In genomic region chr1:17207046-17207445, GRCh38 we compare ENCODE assay signal across 8 cellular contexts. TPM values are rescaled to one million over a fixed set of nuclear protein-coding genes. Genes with fewer than 3 reads are reported as not detected.
A peak's percentile ranks its signal among the peaks of the same experiment; 100 is the strongest.
DNase-seq lines count a peak whose midpoint lies in the region; ATAC-seq, FAIRE-seq and TF ChIP-seq lines count a peak whose summit lies in the region.

No MANE protein-coding gene starts in this region.

- H3K4me3 ChIP-seq in GM12878: no peak overlapping the region
- no peak overlapping the region for H3K4me3 ChIP-seq in CD8-positive, alpha-beta T cell (ENCODE audit: low read depth, low read length)

- H3K36me3 ChIP-seq in GM12878 (ENCODE audit: control insufficient read depth in 2 of 2, insufficient read depth in 2 of 2, low read length in 1 of 2): no peaks in the 10 kb centered on the region
- H3K36me3 ChIP-seq in CD8-positive, alpha-beta T cell (ENCODE audit: insufficient read depth, low read length): no peaks in the 10 kb centered on the region

- SMC1A ChIA-PET in GM12878 (lab: Charles Lee; ENCODE audit: uncharacterized antibody, unreplicated experiment): interaction anchor here (1.0 to 2.8 kb wide), 11 partner anchors 8 to 85 kb away, joined by 3 to 26 read pairs (median 5); no protein-coding TSS in a partner anchor

- no peaks in the 10 kb centered on the region for H4K20me1 ChIP-seq in GM12878 (ENCODE audit: control insufficient read depth, insufficient read depth)

- FAIRE-seq in GM12878 (lab: Jason Lieb, UNC): no peak

- H3K4me3 Mint-ChIP-seq in CD8-positive, alpha-beta T cell: no peak overlapping the region
- no peak overlapping the region for H3K4me3 Mint-ChIP-seq in immature natural killer cell

- WGBS in GM12878 (ENCODE audit: insufficient coverage, insufficient replicate concordance, low lambda C conversion rate, missing lambda C conversion rate): 28% methylated on average over 4 of the region's 4 CpGs

- RAD21 ChIA-PET in GM12878 (lab: Charles Lee; ENCODE audit: unreplicated experiment): interaction anchor here (1.2 to 2.8 kb wide), 8 partner anchors 11 to 86 kb away, joined by 3 to 37 read pairs (median 6); no protein-coding TSS in a partner anchor

- no peaks in the 10 kb centered on the region for H3K36me3 Mint-ChIP-seq in CD8-positive, alpha-beta T cell
- H3K36me3 Mint-ChIP-seq in immature natural killer cell: no peaks in the 10 kb centered on the region

- CTCF ChIA-PET in GM12878 (lab: Yijun Ruan, JAX): interaction anchor here (0.7 to 3.4 kb wide), 8 partner anchors 29 to 95 kb away, joined by 4 to 24 read pairs (median 4); no protein-coding TSS in a partner anchor
- CTCF ChIA-PET in CD8-positive, alpha-beta T cell (lab: Charles Lee): interaction anchor here (0.6 to 2.2 kb wide), 3 partner anchors 11 to 81 kb away, joined by 3 to 9 read pairs (median 3); no protein-coding TSS in a partner anchor

- ATAC-seq in GM18511 (IDR thresholded peaks at IDR 0.05; ENCODE audit: unreplicated experiment): peak; percentile 82
- ATAC-seq in HG03460 (IDR thresholded peaks at IDR 0.05; ENCODE audit: unreplicated experiment): peak; percentile 43
- peak; percentile 86 for ATAC-seq in GM12878
- ATAC-seq in CD8-positive, alpha-beta T cell: no peak

- DNase-seq in GM12878 (ENCODE audit: low read depth, low spot score) (peak; percentile 60), renal cortical epithelial cell (ENCODE audit: low read depth) (peak; percentile 53), NCI-H1048 (lab: John Stamatoyannopoulos, UW) (no peak), immature natural killer cell (no peak), NCI-H146 treated with DMSO at 0.1 percent for 48 hours (lab: John Stamatoyannopoulos, UW; ENCODE audit: unreplicated experiment) (no peak)
- DNase-seq in CD8-positive, alpha-beta T cell: no peak

- H2AFZ ChIP-seq in GM12878 (ENCODE audit: control insufficient read depth, low read depth, low read length): no peak overlapping the region

- POLR2A ChIA-PET in GM12878 (lab: Charles Lee): interaction anchor here (0.7 to 2.2 kb wide), 5 partner anchors 26 to 86 kb away, joined by 3 to 8 read pairs (median 5); no protein-coding TSS in a partner anchor
- POLR2A ChIA-PET in CD8-positive, alpha-beta T cell (lab: Charles Lee): no interaction called here

- peaks cover 39% of the 10 kb centered on the region for H3K4me1 Mint-ChIP-seq in CD8-positive, alpha-beta T cell (ENCODE audit: low read depth)
- peaks cover 12 to 28% of the 10 kb centered on the region in 2 donors for H3K4me1 Mint-ChIP-seq in immature natural killer cell

- TF ChIP-seq RAD21 in GM12878 (IDR thresholded peaks at IDR 0.05; ENCODE audit: insufficient read depth, low read depth, low read length): no peak

- no peaks in the 10 kb centered on the region for H3K9me3 ChIP-seq in GM12878 (replicated peaks; ENCODE audit: control insufficient read depth, insufficient read depth, low read length)
- no peaks in the 10 kb centered on the region for H3K9me3 ChIP-seq in CD8-positive, alpha-beta T cell (ENCODE audit: low read length)

- no peak for TF ChIP-seq CTCF in GM12878 (IDR thresholded peaks at IDR 0.05 in 2 of 3, conservative IDR thresholded peaks at IDR 0.05 in 1 of 3; ENCODE audit: control insufficient read depth in 2 of 3, extremely low read depth in 1 of 3, insufficient read depth in 1 of 3, low read depth in 3 of 3, low read length in 3 of 3)
- TF ChIP-seq CTCF in CD8-positive, alpha-beta T cell (IDR thresholded peaks at IDR 0.05): no peak

- TF ChIP-seq EP300 in GM12878 (IDR thresholded peaks at IDR 0.05; ENCODE audit: borderline replicate concordance in 1 of 2, control insufficient read depth in 1 of 2, low read depth in 2 of 2, low read length in 2 of 2): peak in 1 of 2 experiments; percentile 47; a peak in 1 of 4 replicates

- H3K27ac Mint-ChIP-seq in CD8-positive, alpha-beta T cell: no peak overlapping the region
- H3K27ac Mint-ChIP-seq in immature natural killer cell: no peak overlapping the region

- H3K9me3 Mint-ChIP-seq in CD8-positive, alpha-beta T cell: no peaks in the 10 kb centered on the region
- no peaks in the 10 kb centered on the region for H3K9me3 Mint-ChIP-seq in immature natural killer cell

- H3K9ac ChIP-seq in GM12878 (ENCODE audit: control insufficient read depth, insufficient read depth, low read length): no peak overlapping the region

- intact Hi-C loops in GM12878 (cut with micrococcal nuclease; ENCODE audit: unreplicated experiment): no loop called here
- intact Hi-C loops in CD8-positive, alpha-beta T cell (cut with DNase I, micrococcal nuclease): loop anchor here in 1 of 2 experiments (10.0 kb wide), 1 partner anchor 1842 kb away; no protein-coding TSS in a partner anchor

- H3K4me2 ChIP-seq in GM12878 (ENCODE audit: control insufficient read depth, insufficient read depth): no peak overlapping the region

- H3K4me1 ChIP-seq in GM12878 (ENCODE audit: control insufficient read depth, insufficient read depth, low read length): peaks cover 14% of the 10 kb centered on the region
- peaks cover 21% of the 10 kb centered on the region for H3K4me1 ChIP-seq in CD8-positive, alpha-beta T cell (ENCODE audit: insufficient read depth, low read length)

- BruUV-seq in GM12878 (replicated peaks; lab: Mats Ljungman, UMichigan): no TSS peak

- no peaks in the 10 kb centered on the region; a peak in 1 of 4 replicates for H3K27me3 ChIP-seq in GM12878 (replicated peaks in 1 of 2; ENCODE audit: control insufficient read depth in 2 of 2, insufficient read depth in 2 of 2, low read length in 1 of 2)
- H3K27me3 ChIP-seq in CD8-positive, alpha-beta T cell (ENCODE audit: insufficient read depth, low read length): peaks cover 7% of the 10 kb centered on the region

- H3K79me2 ChIP-seq in GM12878 (ENCODE audit: control insufficient read depth, insufficient read depth, low read length): no peaks in the 10 kb centered on the region

- peaks cover 52% of the 10 kb centered on the region for H3K27me3 Mint-ChIP-seq in CD8-positive, alpha-beta T cell (ENCODE audit: low read depth)
- H3K27me3 Mint-ChIP-seq in immature natural killer cell (ENCODE audit: low read depth in 3 of 3): peaks cover 3 to 10% (median 6%) of the 10 kb centered on the region in 3 donors

- no peak for TF ChIP-seq POLR2A in GM12878 (IDR thresholded peaks at IDR 0.05; ENCODE audit: low read depth, low read length)

- H3K27ac ChIP-seq in GM12878 (ENCODE audit: control insufficient read depth, insufficient read depth): no peak overlapping the region
- H3K27ac ChIP-seq in CD8-positive, alpha-beta T cell (ENCODE audit: low read depth, low read length): no peak overlapping the region

- in situ Hi-C loops in GM12878 (cut with MboI): no loop called here

TF ChIP-seq in GM12878, 131 proteins besides CTCF, POLR2A, EP300 and RAD21 (continues in another document):
- TF ChIP-seq ETV6 (conservative IDR thresholded peaks at IDR 0.05 in 1 of 2, IDR thresholded peaks at IDR 0.05 in 1 of 2; ENCODE audit: borderline replicate concordance in 1 of 2, low read depth in 1 of 2) (0 out of 4 replicates have a peak, but pooled peaks of 1 of the 2 experiments have one; percentile 31), ASH2L (IDR thresholded peaks at IDR 0.05; ENCODE audit: borderline replicate concordance, low read depth) (no peak), DPF2 (IDR thresholded peaks at IDR 0.05) (peak; percentile 67), IKZF2 (IDR thresholded peaks at IDR 0.05) (peak in 1 of 2 experiments; percentile 22; a peak in 1 of 4 replicates), STAT3 (IDR thresholded peaks at IDR 0.05; ENCODE audit: low read depth, low read length) (no peak), SIN3A (IDR thresholded peaks at IDR 0.05; ENCODE audit: low read depth, low read length) (no peak), GATAD2B (conservative IDR thresholded peaks at IDR 0.05; ENCODE audit: low read depth) (peak; percentile 38; the same call in 1 of the 2 replicates)

RNA-seq across cellular contexts. Expression of gene PADI1, which starts 2.1 kb away (rescaled TPM):
- total RNA-seq in GM12878 (2013; cell fraction: nucleolus; rRNA removed): not detected in 2 replicates
- total RNA-seq in GM12878 (2014; rRNA removed) (not detected in 2 replicates), GM12878 (2014; rRNA removed; fragmentation: Illumina TruSeq; extraction: Trizol) (not detected in 2 replicates), GM12878 (2021) (not detected in 2 replicates), renal cortical epithelial cell (1.5 and 26.0 TPM in 2 replicates)
- not detected for polyA plus RNA-seq in GM12878 (2011; ENCODE audit: low read depth)
- polyA plus RNA-seq in GM12878 (2011; rRNA removed) (not detected in 2 replicates), GM12878 (2014; fragmentation: Illumina TruSeq; extraction: Trizol) (not detected in 2 replicates), GM12878 (2014; fragmentation: Nextera tagmentation; extraction: Ambion mirVana) (not detected), GM12878 (2014; rRNA removed) (0.05 TPM in 1 of 2 replicates, not detected in the other), GM12878 (2016; fragmentation: Nextera tagmentation; extraction: Ambion mirVana) (not detected), immature natural killer cell (not detected)
- not detected in 2 replicates for polyA plus RNA-seq in GM12878 (2011; cell fraction: cytosol; rRNA removed)
- polyA plus RNA-seq in GM12878 (2011; cell fraction: nucleus; rRNA removed): not detected in 2 replicates
- polyA plus RNA-seq in GM12878 (2012): not detected in 2 replicates
- polyA minus RNA-seq in GM12878 (2011; rRNA and poly(A)+ RNA removed): not detected in 2 replicates
- polyA minus RNA-seq in GM12878 (2011; cell fraction: cytosol; rRNA and poly(A)+ RNA removed): not detected in 2 replicates
- polyA minus RNA-seq in GM12878 (2011; cell fraction: nucleus; rRNA and poly(A)+ RNA removed): not detected in 2 replicates
- total RNA-seq in CD8-positive, alpha-beta T cell: not detected

RNA-seq across cellular contexts. Expression of gene PADI3, which starts 41.9 kb away (rescaled TPM):
- not detected in 2 replicates for total RNA-seq in GM12878 (2013; cell fraction: nucleolus; rRNA removed)
- total RNA-seq in GM12878 (2014; rRNA removed): not detected in 2 replicates
- not detected in 2 replicates for total RNA-seq in GM12878 (2014; rRNA removed; fragmentation: Illumina TruSeq; extraction: Trizol)
- total RNA-seq in GM12878 (2021): not detected in 2 replicates
- polyA plus RNA-seq in GM12878 (2011; ENCODE audit: low read depth): not detected
- polyA plus RNA-seq in GM12878 (2011; rRNA removed): not detected in 2 replicates
- 0.02 and 0.03 TPM in 2 replicates for polyA plus RNA-seq in GM12878 (2011; cell fraction: cytosol; rRNA removed)
- 0.03 and 0.04 TPM in 2 replicates for polyA plus RNA-seq in GM12878 (2011; cell fraction: nucleus; rRNA removed)
- polyA plus RNA-seq in GM12878 (2012): 0.07 TPM in 1 of 2 replicates, not detected in the other
- polyA plus RNA-seq in GM12878 (2014; fragmentation: Illumina TruSeq; extraction: Trizol): 0.01 TPM in 1 of 2 replicates, not detected in the other
- not detected for polyA plus RNA-seq in GM12878 (2014; fragmentation: Nextera tagmentation; extraction: Ambion mirVana)
- polyA plus RNA-seq in GM12878 (2014; rRNA removed): not detected in 2 replicates
- polyA plus RNA-seq in GM12878 (2016; fragmentation: Nextera tagmentation; extraction: Ambion mirVana): not detected
- not detected in 2 replicates for polyA minus RNA-seq in GM12878 (2011; rRNA and poly(A)+ RNA removed)
- not detected in 2 replicates for polyA minus RNA-seq in GM12878 (2011; cell fraction: cytosol; rRNA and poly(A)+ RNA removed)
- not detected in 2 replicates for polyA minus RNA-seq in GM12878 (2011; cell fraction: nucleus; rRNA and poly(A)+ RNA removed)
- total RNA-seq in renal cortical epithelial cell: 0.05 and 0.35 TPM in 2 replicates
- not detected for total RNA-seq in CD8-positive, alpha-beta T cell
- not detected for polyA plus RNA-seq in immature natural killer cell

Comparison
In these comparisons a context has a peak if more than half of its experiments do, and no peak if none do; other contexts are left out.
1. DNase-seq: peak in GM12878 (single experiment) and renal cortical epithelial cell (single experiment); none in NCI-H1048 (single experiment), CD8-positive, alpha-beta T cell (0 of 7), immature natural killer cell (0 of 3) and NCI-H146 treated with DMSO at 0.1 percent for 48 hours (single experiment).